Comparison of ENCODE assay signal across 9 cellular contexts in genomic region chr7:123588376-123588775, GRCh38. TPM values are rescaled to one million over a fixed set of nuclear protein-coding genes. Genes with fewer than 3 reads are reported as not detected.
"Had no signal": no experiment of that assay in that cellular context is flagged by ENCODE, and none has a peak within 500 bp of the region (broad histone marks: within the 10 kb centered on the region; RNA-seq: fewer than 3 reads in every experiment).

No MANE protein-coding gene starts in this region.

- ATAC-seq: GM12878 had no signal

- FAIRE-seq: G401.6, GM12878, GM12891, GM12892, GM18507, GM19239 had no signal

- H3K4me3 ChIP-seq: GM12878 had no signal

- DNase-seq: GDM1, GF-D8 had no signal

RNA-seq across cellular contexts. Expression of gene ASB15, which starts 13.2 kb away (rescaled TPM):
- total RNA-seq: G401, GM12878 had no signal
- polyA plus RNA-seq: GM12878 had no signal

RNA-seq across cellular contexts. Expression of gene IQUB, which starts 54.0 kb away (rescaled TPM):
- total RNA-seq: G401 had no signal
